Comparison of ENCODE assay signal across 12 cellular contexts in genomic region chr9:89234186-89234585, GRCh38. TPM values are rescaled to one million over a fixed set of nuclear protein-coding genes. Genes with fewer than 3 reads are reported as not detected.
DNase-seq lines count a peak whose midpoint lies in the region; ATAC-seq and TF ChIP-seq lines count a peak whose summit lies in the region.
"Had no signal": no experiment of that assay in that cellular context is flagged by ENCODE, and none has a peak within 500 bp of the region (broad histone marks: within the 10 kb centered on the region; RNA-seq: fewer than 3 reads in every experiment).

No MANE protein-coding gene starts in this region.

- TF ChIP-seq CTCF in endothelial cell (IDR thresholded peaks at IDR 0.05; ENCODE audit: unreplicated experiment) (no peak), neural crest cell (conservative IDR thresholded peaks at IDR 0.05) (no peak)

- H3K27ac ChIP-seq in ACC112 (ENCODE audit: low read depth, low read length): no peak overlapping the region
- no peak overlapping the region for H3K27ac ChIP-seq in HUES64 (ENCODE audit: low read depth, low read length)
- H3K27ac ChIP-seq: adrenal gland, gastroesophageal sphincter had no signal

- H2AFZ ChIP-seq in ACC112 (ENCODE audit: low read length, unreplicated experiment): peak overlapping the region; percentile 55

- no peak overlapping the region for H3K9ac ChIP-seq in HUES64 (ENCODE audit: low read depth, low read length)

- H3K4me3 Mint-ChIP-seq in endothelial cell (ENCODE audit: unreplicated experiment) (peak overlapping the region; percentile 72), neural crest cell (peak overlapping the region; percentile 92)

- H3K9me3 ChIP-seq in HUES64 (ENCODE audit: insufficient read depth, low read depth, low read length): peaks cover 7% of the 10 kb centered on the region; the same call in 1 of the 2 replicates
- H3K9me3 ChIP-seq: adrenal gland had no signal

- H3K36me3 ChIP-seq in ACC112 (ENCODE audit: insufficient read depth, low read length): no peaks in the 10 kb centered on the region
- H3K36me3 ChIP-seq in HUES64 (ENCODE audit: insufficient read depth, low read length): no peaks in the 10 kb centered on the region
- H3K36me3 ChIP-seq: adrenal gland, gastroesophageal sphincter had no signal

- WGBS in HUES64: 9% methylated on average over 11 of the region's 12 CpGs

- H3K4me3 ChIP-seq in ACC112 (ENCODE audit: low read depth, low read length) (peak overlapping the region; percentile 63), HUES64 (ENCODE audit: low read length) (peak overlapping the region; percentile 55)
- H3K4me3 ChIP-seq: gastroesophageal sphincter had no signal

- H3K27ac Mint-ChIP-seq in endothelial cell (ENCODE audit: unreplicated experiment) (no peak overlapping the region), neural crest cell (ENCODE audit: unreplicated experiment) (peak overlapping the region; percentile 24)

- H3K9me3 Mint-ChIP-seq in endothelial cell (ENCODE audit: unreplicated experiment) (no peaks in the 10 kb centered on the region), neural crest cell (peaks cover 10% of the 10 kb centered on the region)

- no peaks in the 10 kb centered on the region for H3K4me1 ChIP-seq in ACC112 (ENCODE audit: control insufficient read depth, insufficient read depth, low read length, unreplicated experiment)
- peaks cover 2% of the 10 kb centered on the region; the same call in 1 of the 2 replicates for H3K4me1 ChIP-seq in HUES64 (ENCODE audit: insufficient read depth, low read length)
- H3K4me1 ChIP-seq: adrenal gland, gastroesophageal sphincter had no signal

- peaks cover 53% of the 10 kb centered on the region for H3K27me3 ChIP-seq in ACC112 (ENCODE audit: insufficient read depth, low read length)
- H3K27me3 ChIP-seq in HUES64 (ENCODE audit: insufficient read depth, low read length): peaks cover 34% of the 10 kb centered on the region
- H3K27me3 ChIP-seq: adrenal gland had no signal

- H3K4me1 Mint-ChIP-seq in endothelial cell (ENCODE audit: unreplicated experiment) (no peaks in the 10 kb centered on the region), neural crest cell (peaks cover 10% of the 10 kb centered on the region)

- no peaks in the 10 kb centered on the region for H3K36me3 Mint-ChIP-seq in endothelial cell (ENCODE audit: low read depth, unreplicated experiment)
- H3K36me3 Mint-ChIP-seq in neural crest cell (ENCODE audit: low read depth): no peaks in the 10 kb centered on the region

- no peak for DNase-seq in endothelial cell (ENCODE audit: low spot score)
- DNase-seq in neural crest cell (ENCODE audit: low read depth, low spot score): no peak
- DNase-seq: DMS53, SW 1271 had no signal

- ATAC-seq in HG02840 (IDR thresholded peaks at IDR 0.05; ENCODE audit: low FRiP score, unreplicated experiment) (no peak), HG03565 (IDR thresholded peaks at IDR 0.05; ENCODE audit: unreplicated experiment) (no peak), HG03442 (IDR thresholded peaks at IDR 0.05; ENCODE audit: unreplicated experiment) (no peak), HG02870 (IDR thresholded peaks at IDR 0.05; ENCODE audit: unreplicated experiment) (no peak)
- ATAC-seq: gastroesophageal sphincter had no signal

- peaks cover 4% of the 10 kb centered on the region for H3K27me3 Mint-ChIP-seq in endothelial cell (ENCODE audit: unreplicated experiment)
- peaks cover 36% of the 10 kb centered on the region for H3K27me3 Mint-ChIP-seq in neural crest cell (ENCODE audit: low read depth)

- no peaks in the 10 kb centered on the region for H3K79me2 ChIP-seq in ACC112 (ENCODE audit: control insufficient read depth, insufficient read depth, low read length, unreplicated experiment)

RNA-seq across cellular contexts. Expression of gene SHC3, which starts 55.6 kb away (rescaled TPM):
- polyA plus RNA-seq in HUES64 (2013, experiment 1 of 2): 3.8 TPM
- 6.0 TPM for polyA plus RNA-seq in HUES64 (2013, experiment 2 of 2)
- total RNA-seq in endothelial cell (ENCODE audit: unreplicated experiment): 6.5 TPM
- total RNA-seq in neural crest cell: 14.9 and 17.7 TPM in 2 replicates
